ENCODE assay signal across 14 cellular contexts in the genomic region with DNA sequence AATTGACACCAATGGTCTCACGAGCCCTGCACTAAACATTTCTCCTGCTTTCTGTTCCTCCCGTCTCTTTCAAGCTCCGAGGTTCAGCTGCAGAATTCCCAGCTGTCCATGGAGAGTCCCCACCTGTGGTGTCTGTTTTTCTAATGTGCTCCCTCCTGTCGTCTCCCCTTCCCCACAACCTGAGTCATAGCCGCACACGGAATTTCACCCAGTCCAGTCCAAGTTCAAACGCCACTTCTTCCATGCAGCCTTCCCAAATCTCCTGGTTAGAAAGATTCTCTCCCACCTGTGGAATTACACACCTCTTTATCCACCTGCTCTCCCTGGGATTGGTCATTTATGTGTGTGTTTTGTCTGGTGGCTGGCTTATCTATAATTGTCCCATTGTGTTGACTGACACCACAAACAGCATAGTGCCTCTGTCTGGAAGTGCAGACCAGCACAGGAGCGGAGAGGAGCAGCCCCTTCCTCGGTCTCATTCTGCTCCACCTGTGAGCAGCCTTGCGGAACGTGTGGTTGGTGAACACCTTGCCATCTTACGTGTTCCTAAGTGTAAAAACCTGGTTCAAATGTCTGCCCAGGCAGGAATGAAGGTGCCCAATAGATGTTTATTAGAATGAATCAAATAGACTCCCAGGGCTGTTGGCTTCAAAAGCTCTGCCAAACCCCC. TPM values are rescaled to one million over a fixed set of nuclear protein-coding genes. Genes with fewer than 3 reads are reported as not detected.
DNase-seq lines count a peak whose midpoint lies in the region; ATAC-seq, FAIRE-seq and TF ChIP-seq lines count a peak whose summit lies in the region.
"Had no signal": no experiment of that assay in that cellular context is flagged by ENCODE, and none has a peak within 500 bp of the region (broad histone marks: within the 10 kb centered on the region; RNA-seq: fewer than 3 reads in every experiment).

No MANE protein-coding gene starts in this region.

- H3K36me3 Mint-ChIP-seq in glutamatergic neuron (ENCODE audit: unreplicated experiment), result no peaks in the 10 kb centered on the region
- no peaks in the 10 kb centered on the region for H3K36me3 Mint-ChIP-seq in activated T-cell treated with anti-CD3 and anti-CD28 coated beads, Interleukin-2, amount 50 U/mL, for 4 hours (ENCODE audit: insufficient read depth)
- H3K36me3 Mint-ChIP-seq: CD4-positive, alpha-beta memory T cell had no signal

- intact Hi-C loops in pancreas (cut with DNase I), result no loop called here

- no peak for DNase-seq in GM12891 (ENCODE audit: insufficient read length, low spot score)
- peak; percentile 11 to 22 for DNase-seq in SJCRH30
- no peak for DNase-seq in glutamatergic neuron
- no peak for DNase-seq in pancreas
- DNase-seq in activated T-cell treated with anti-CD3 and anti-CD28 coated beads, Interleukin-2, amount 50 U/mL, for 4 hours, result no peak
- no peak for DNase-seq in T1000 (lab: John Stamatoyannopoulos, UW)
- DNase-seq: CD4-positive, alpha-beta memory T cell; H9; NCI-H1417 treated with DMSO at 0.1 percent for 48 hours; NCI-H2081; NCI-H526 treated with DMSO at 0.1 percent for 48 hours; NK-92 treated with Interleukin-12 subunit alpha and Interleukin-12 subunit beta, amount 100 ng/mL, for 24 hours had no signal

- FAIRE-seq in GM12891 (lab: Jason Lieb, UNC) (peak; percentile 64), pancreas (lab: Jason Lieb, UNC) (no peak)

- H3K27ac ChIP-seq in SJCRH30 (no peak overlapping the region), pancreas (peak overlapping the region in 3 of 4 donors; percentile 2 to 57 (median 3))

- H3K4me3 ChIP-seq in SJCRH30 (no peak overlapping the region), pancreas (no peak overlapping the region)

- TF ChIP-seq CTCF in glutamatergic neuron (IDR thresholded peaks at IDR 0.05; ENCODE audit: partially characterized antibody, unreplicated experiment), result no peak
- no peak for TF ChIP-seq CTCF in pancreas (IDR thresholded peaks at IDR 0.05)

- H3K4me1 ChIP-seq in SJCRH30, result peaks cover 5% of the 10 kb centered on the region; the same call in 1 of the 2 replicates
- no peaks in the 10 kb centered on the region for H3K4me1 ChIP-seq in pancreas

- H3K9me3 ChIP-seq in SJCRH30 (replicated peaks), result no peaks in the 10 kb centered on the region
- H3K9me3 ChIP-seq in pancreas, result no peaks in the 10 kb centered on the region

- 84 to 87% methylated on average over 12 of the region's 12 CpGs for WGBS in pancreas, 2 donors

- H3K4me1 Mint-ChIP-seq in glutamatergic neuron (ENCODE audit: low read depth, unreplicated experiment), result peaks cover 21% of the 10 kb centered on the region
- peaks cover 6% of the 10 kb centered on the region for H3K4me1 Mint-ChIP-seq in activated T-cell treated with anti-CD3 and anti-CD28 coated beads, Interleukin-2, amount 50 U/mL, for 4 hours (ENCODE audit: low read depth)

- TF ChIP-seq POLR2A in GM12891 (IDR thresholded peaks at IDR 0.05; ENCODE audit: low read depth, low read length), result no peak

- peak overlapping the region; percentile 6 for H3K4me3 Mint-ChIP-seq in glutamatergic neuron (ENCODE audit: unreplicated experiment)
- no peak overlapping the region for H3K4me3 Mint-ChIP-seq in activated T-cell treated with anti-CD3 and anti-CD28 coated beads, Interleukin-2, amount 50 U/mL, for 4 hours
- H3K4me3 Mint-ChIP-seq: H9 had no signal

- H3K27me3 ChIP-seq in SJCRH30 (no peaks in the 10 kb centered on the region), pancreas (no peaks in the 10 kb centered on the region)

- H3K36me3 ChIP-seq in SJCRH30 (no peaks in the 10 kb centered on the region), pancreas (no peaks in the 10 kb centered on the region)

- peaks cover 15% of the 10 kb centered on the region for H3K9me3 Mint-ChIP-seq in glutamatergic neuron (ENCODE audit: unreplicated experiment)
- no peaks in the 10 kb centered on the region for H3K9me3 Mint-ChIP-seq in activated T-cell treated with anti-CD3 and anti-CD28 coated beads, Interleukin-2, amount 50 U/mL, for 4 hours

- no peak for ATAC-seq in pancreas
- ATAC-seq in HG03025 (IDR thresholded peaks at IDR 0.05; ENCODE audit: low FRiP score, unreplicated experiment), result no peak
- no peak for ATAC-seq in activated T-cell treated with anti-CD3 and anti-CD28 coated beads, Interleukin-2, amount 50 U/mL, for 4 hours
- ATAC-seq in HG02571 (IDR thresholded peaks at IDR 0.05; ENCODE audit: unreplicated experiment), result no peak

- no peak overlapping the region for H3K27ac Mint-ChIP-seq in glutamatergic neuron (ENCODE audit: unreplicated experiment)
- H3K27ac Mint-ChIP-seq: H9 had no signal

- peaks cover 13% of the 10 kb centered on the region for H3K27me3 Mint-ChIP-seq in glutamatergic neuron (ENCODE audit: unreplicated experiment)
- H3K27me3 Mint-ChIP-seq in activated T-cell treated with anti-CD3 and anti-CD28 coated beads, Interleukin-2, amount 50 U/mL, for 4 hours (ENCODE audit: low read depth), result peaks cover 52% of the 10 kb centered on the region

TF ChIP-seq in GM12891, 5 proteins besides CTCF, POLR2A, EP300 and RAD21:
- TF ChIP-seq TAF1 (IDR thresholded peaks at IDR 0.05; ENCODE audit: low read depth, low read length) (no peak), PAX5 (IDR thresholded peaks at IDR 0.05; ENCODE audit: insufficient read depth, low read length, severe bottlenecking) (no peak), POU2F2 (IDR thresholded peaks at IDR 0.05; ENCODE audit: low read depth, low read length) (no peak), SPI1 (IDR thresholded peaks at IDR 0.05; ENCODE audit: low read depth, low read length) (no peak), POLR2AphosphoS5 (IDR thresholded peaks at IDR 0.05; ENCODE audit: low read depth, low read length) (no peak)

RNA-seq across cellular contexts. Expression of a gene that starts 3.3 kb away (rescaled TPM):
- polyA plus RNA-seq in GM12891 (2012; ENCODE audit: low read depth, missing spikeins), result 1.5 TPM
- total RNA-seq in SJCRH30 (2014; rRNA removed; shearing (Covaris generic)), result 5.0 TPM in 2 replicates
- 52.6 TPM for total RNA-seq in glutamatergic neuron (ENCODE audit: unreplicated experiment)
- 10 to 100 TPM in 1 of 6 donors, 1 to 10 TPM in 5; 6.8 to 11.8 (median 7.6) TPM for total RNA-seq in pancreas
- polyA plus RNA-seq in pancreas, result 1 to 10 TPM; 4.3 to 5.5 TPM
- under 1 TPM; 0.20 to 0.27 (median 0.26) TPM for total RNA-seq in activated T-cell treated with anti-CD3 and anti-CD28 coated beads, Interleukin-2, amount 50 U/mL, for 4 hours

Comparison
In these comparisons a context has a peak if more than half of its experiments do, and no peak if none do; other contexts are left out.
1. DNase-seq: peak in SJCRH30 (2 of 2); none in GM12891 (single experiment), glutamatergic neuron (single experiment), pancreas (0 of 6), activated T-cell treated with anti-CD3 and anti-CD28 coated beads, Interleukin-2, amount 50 U/mL, for 4 hours (single experiment) and T1000 (single experiment).